9 cellular contexts compared by ENCODE assay signal in the genomic region with DNA sequence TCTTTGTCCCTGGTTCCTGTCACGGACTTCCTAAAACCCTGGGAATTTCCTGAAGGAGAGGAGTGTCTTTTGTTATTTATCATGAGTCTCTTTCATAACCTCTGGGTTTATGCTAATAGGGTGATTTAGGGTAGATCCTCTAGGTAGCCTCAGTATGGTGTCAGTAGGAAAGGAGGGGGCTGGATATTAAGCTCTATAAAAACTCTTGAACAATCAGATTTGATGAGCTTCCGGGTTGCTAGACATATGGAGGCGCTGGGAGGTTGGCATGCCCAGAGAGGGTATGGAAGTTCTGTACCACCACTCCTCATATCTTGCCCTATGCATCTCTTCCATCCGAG. TPM values are rescaled to one million over a fixed set of nuclear protein-coding genes. Genes with fewer than 3 reads are reported as not detected.
DNase-seq lines count a peak whose midpoint lies in the region; ATAC-seq and TF ChIP-seq lines count a peak whose summit lies in the region.
"Had no signal": no experiment of that assay in that cellular context is flagged by ENCODE, and none has a peak within 500 bp of the region (broad histone marks: within the 10 kb centered on the region; RNA-seq: fewer than 3 reads in every experiment).

No MANE protein-coding gene starts in this region.

- no TSS peak for BruUV-seq in MCF 10A (replicated peaks; lab: Mats Ljungman, UMichigan)

- peaks cover 2% of the 10 kb centered on the region for H3K27me3 Mint-ChIP-seq in activated naive CD4-positive, alpha-beta T cell treated with anti-CD3 and anti-CD28 coated beads for 36 hours (ENCODE audit: low read depth)
- no peaks in the 10 kb centered on the region for H3K27me3 Mint-ChIP-seq in MCF 10A (ENCODE audit: insufficient read depth, unreplicated experiment)

- DNase-seq in activated naive CD4-positive, alpha-beta T cell treated with anti-CD3 and anti-CD28 coated beads for 36 hours = no peak
- DNase-seq in activated naive CD4-positive, alpha-beta T cell (lab: John Stamatoyannopoulos, UW) = no peak
- no peak for DNase-seq in MCF 10A (ENCODE audit: unreplicated experiment)
- no peak for DNase-seq in right lobe of liver
- no peak for DNase-seq in transverse colon
- DNase-seq in GM10266 (ENCODE audit: extremely low spot score) = no peak
- no peak for DNase-seq in HCEC 1CT

- TF ChIP-seq CTCF in MCF 10A (IDR thresholded peaks at IDR 0.05; ENCODE audit: unreplicated experiment) (no peak), right lobe of liver (IDR thresholded peaks at IDR 0.05) (no peak), transverse colon (IDR thresholded peaks at IDR 0.05) (no peak), GM10266 (IDR thresholded peaks at IDR 0.05; ENCODE audit: control insufficient read depth, insufficient read depth, low read depth, missing control alignments) (no peak)

- H3K9me3 Mint-ChIP-seq in activated naive CD4-positive, alpha-beta T cell treated with anti-CD3 and anti-CD28 coated beads for 36 hours = no peaks in the 10 kb centered on the region
- H3K9me3 Mint-ChIP-seq in MCF 10A (ENCODE audit: unreplicated experiment) = no peaks in the 10 kb centered on the region

- peak overlapping the region; percentile 54 to 70 (median 59) for H3K27ac ChIP-seq in right lobe of liver
- peak overlapping the region; percentile 42 to 70 (median 54) for H3K27ac ChIP-seq in transverse colon
- H3K27ac ChIP-seq: BLaER1 treated with 17β-estradiol and CSF1 and Interleukin-3, amounts not matched to agents 10 nM and 100 nM had no signal

- H3K36me3 Mint-ChIP-seq in activated naive CD4-positive, alpha-beta T cell treated with anti-CD3 and anti-CD28 coated beads for 36 hours (ENCODE audit: low read depth) = peaks cover 2% of the 10 kb centered on the region
- H3K36me3 Mint-ChIP-seq in MCF 10A (ENCODE audit: insufficient read depth, unreplicated experiment) = no peaks in the 10 kb centered on the region

- no peaks in the 10 kb centered on the region for H3K9me3 ChIP-seq in right lobe of liver
- no peaks in the 10 kb centered on the region for H3K9me3 ChIP-seq in transverse colon

- 58% methylated on average over 4 of the region's 4 CpGs for WGBS in right lobe of liver (ENCODE audit: insufficient coverage, low coverage, low lambda C conversion rate, missing lambda C conversion rate)
- 50 to 55% methylated on average over 2 to 4 of the region's 4 CpGs for WGBS in transverse colon (ENCODE audit: low coverage in 1 of 2), 2 donors

- H3K4me1 ChIP-seq in right lobe of liver (peaks cover 0 to 40% (median 7%) of the 10 kb centered on the region in 4 donors), transverse colon (peaks cover 0 to 10% (median 3%) of the 10 kb centered on the region in 4 donors)
- H3K4me1 ChIP-seq: BLaER1 treated with 17β-estradiol and CSF1 and Interleukin-3, amounts not matched to agents 10 nM and 100 nM had no signal

- POLR2A ChIA-PET in MCF 10A (lab: Yijun Ruan, JAX) = no interaction called here

- intact Hi-C loops in activated naive CD4-positive, alpha-beta T cell treated with anti-CD3 and anti-CD28 coated beads for 36 hours (cut with micrococcal nuclease) = no loop called here
- intact Hi-C loops in MCF 10A (cut with micrococcal nuclease) = no loop called here
- intact Hi-C loops in right lobe of liver (cut with DNase I) = no loop called here
- intact Hi-C loops in transverse colon (cut with DNase I; ENCODE audit: low total_unique reads) = no loop called here

- TF ChIP-seq EP300 in transverse colon (IDR thresholded peaks at IDR 0.05; ENCODE audit: low read depth) = no peak

- H3K27me3 ChIP-seq in right lobe of liver (no peaks in the 10 kb centered on the region), transverse colon (no peaks in the 10 kb centered on the region)
- H3K27me3 ChIP-seq: BLaER1 treated with 17β-estradiol and CSF1 and Interleukin-3, amounts not matched to agents 10 nM and 100 nM had no signal

- in situ Hi-C loops in transverse colon (cut with MboI; ENCODE audit: low pct_ligation_motif_present in 1 of 4, low pct_unique_long_range_greater_than_20kb in 1 of 4, low sequenced_read_pairs in 3 of 4) = no loop called here

- peaks cover 14% of the 10 kb centered on the region for H3K4me1 Mint-ChIP-seq in activated naive CD4-positive, alpha-beta T cell treated with anti-CD3 and anti-CD28 coated beads for 36 hours (ENCODE audit: low read depth)
- H3K4me1 Mint-ChIP-seq in MCF 10A (ENCODE audit: insufficient read depth, unreplicated experiment) = peaks cover 8% of the 10 kb centered on the region

- H3K4me3 Mint-ChIP-seq in activated naive CD4-positive, alpha-beta T cell treated with anti-CD3 and anti-CD28 coated beads for 36 hours = peak overlapping the region; percentile 77
- H3K4me3 Mint-ChIP-seq in MCF 10A (ENCODE audit: unreplicated experiment) = peak overlapping the region; percentile 65

- ATAC-seq in right lobe of liver (peak; percentile 16 to 27 (median 18)), HG03460 (IDR thresholded peaks at IDR 0.05; ENCODE audit: unreplicated experiment) (no peak)

- H3K4me3 ChIP-seq in right lobe of liver (peak overlapping the region; percentile 31 to 53 (median 39)), transverse colon (peak overlapping the region in 1 of 4 donors; percentile 32)
- H3K4me3 ChIP-seq: BLaER1 treated with 17β-estradiol and CSF1 and Interleukin-3, amounts not matched to agents 10 nM and 100 nM had no signal

- no peak for TF ChIP-seq POLR2A in right lobe of liver (IDR thresholded peaks at IDR 0.05)
- no peak for TF ChIP-seq POLR2A in transverse colon (IDR thresholded peaks at IDR 0.05)

- H3K36me3 ChIP-seq in right lobe of liver = no peaks in the 10 kb centered on the region
- H3K36me3 ChIP-seq in transverse colon = no peaks in the 10 kb centered on the region
- H3K36me3 ChIP-seq: BLaER1 treated with 17β-estradiol and CSF1 and Interleukin-3, amounts not matched to agents 10 nM and 100 nM had no signal

- CTCF ChIA-PET in activated naive CD4-positive, alpha-beta T cell treated with anti-CD3 and anti-CD28 coated beads for 36 hours (lab: Charles Lee) = interaction anchor here (0.6 to 1.1 kb wide), 2 partner anchors 12 to 357 kb away, joined by 3 read pairs; no protein-coding TSS in a partner anchor
- CTCF ChIA-PET in MCF 10A (lab: Yijun Ruan, JAX) = interaction anchor here (0.9 to 1.1 kb wide), 2 partner anchors 10 to 13 kb away, joined by 4 to 5 read pairs; no protein-coding TSS in a partner anchor

- H3K27ac Mint-ChIP-seq in activated naive CD4-positive, alpha-beta T cell treated with anti-CD3 and anti-CD28 coated beads for 36 hours = no peak overlapping the region
- H3K27ac Mint-ChIP-seq in MCF 10A (ENCODE audit: low read depth, unreplicated experiment) = peak overlapping the region; percentile 77

RNA-seq across cellular contexts. Expression of gene PTBP3, which starts 15.5 kb away (rescaled TPM):
- total RNA-seq in activated naive CD4-positive, alpha-beta T cell treated with anti-CD3 and anti-CD28 coated beads for 36 hours = 10 to 100 TPM; 87.8 to 92.6 TPM
- total RNA-seq in MCF 10A (2022) (79.2 and 83.4 TPM in 2 replicates), right lobe of liver (10 to 100 TPM; 16.3 to 29.9 (median 19.3) TPM), transverse colon (10 to 100 TPM; 25.3 to 96.9 (median 54.7) TPM)

RNA-seq across cellular contexts. Expression of gene HSDL2, which starts 30.9 kb away (rescaled TPM):
- 10 to 100 TPM; 25.9 to 28.5 TPM for total RNA-seq in activated naive CD4-positive, alpha-beta T cell treated with anti-CD3 and anti-CD28 coated beads for 36 hours
- total RNA-seq in MCF 10A (2022) = 20.6 and 26.7 TPM in 2 replicates
- total RNA-seq in right lobe of liver = 10 to 100 TPM; 65.8 to 96.8 (median 79.8) TPM
- total RNA-seq in transverse colon = 10 to 100 TPM; 24.9 to 46.4 (median 28.8) TPM
